In the genomic region with DNA sequence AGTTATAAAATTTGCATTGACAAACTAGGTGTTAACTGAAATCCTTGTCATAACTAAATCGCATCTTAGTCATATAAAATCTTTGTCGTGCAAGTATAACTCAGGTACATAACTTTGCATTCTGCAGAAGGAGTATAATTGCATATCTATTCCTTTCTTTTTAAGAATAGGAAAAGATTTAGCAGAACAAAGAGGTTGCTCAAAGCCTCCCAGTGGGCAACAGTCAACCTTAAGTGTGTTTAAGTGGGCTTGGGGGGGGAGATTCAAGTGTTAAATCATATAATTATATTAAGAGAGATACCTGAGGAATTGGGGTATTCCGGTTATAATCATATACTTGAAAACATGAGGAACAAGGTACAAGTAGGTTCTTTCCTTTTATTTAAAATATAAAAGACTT, we compare ENCODE assay signal across 9 cellular contexts.
"Had no signal": no experiment of that assay in that cellular context is flagged by ENCODE, and none has a peak within 500 bp of the region (broad histone marks: within the 10 kb centered on the region; RNA-seq: fewer than 3 reads in every experiment).

No MANE protein-coding gene starts in this region.

- H3K27ac Mint-ChIP-seq: HFFc6 had no signal

- DNase-seq: GM23248, H7, HFFc6, IMR-90 had no signal

- H3K9me3 ChIP-seq: HAP-1 had no signal

- ATAC-seq: HCT116, K562 had no signal

- H3K9ac ChIP-seq: GM23248, KMS-11 had no signal

- FAIRE-seq: HTR-8/SVneo, K562 had no signal

- H3K36me3 ChIP-seq: HAP-1 had no signal

- H2AFZ ChIP-seq: GM23248 had no signal

- H3K4me3 ChIP-seq: GM23248, HAP-1, K562 had no signal

- H3K4me1 ChIP-seq: HAP-1 had no signal

- H3K4me3 Mint-ChIP-seq: HFFc6 had no signal

- H3K4me2 ChIP-seq: KMS-11 had no signal

- H3K27ac ChIP-seq: GM23248, KMS-11 had no signal
